ENCODE assay signal across 8 cellular contexts in the genomic region with DNA sequence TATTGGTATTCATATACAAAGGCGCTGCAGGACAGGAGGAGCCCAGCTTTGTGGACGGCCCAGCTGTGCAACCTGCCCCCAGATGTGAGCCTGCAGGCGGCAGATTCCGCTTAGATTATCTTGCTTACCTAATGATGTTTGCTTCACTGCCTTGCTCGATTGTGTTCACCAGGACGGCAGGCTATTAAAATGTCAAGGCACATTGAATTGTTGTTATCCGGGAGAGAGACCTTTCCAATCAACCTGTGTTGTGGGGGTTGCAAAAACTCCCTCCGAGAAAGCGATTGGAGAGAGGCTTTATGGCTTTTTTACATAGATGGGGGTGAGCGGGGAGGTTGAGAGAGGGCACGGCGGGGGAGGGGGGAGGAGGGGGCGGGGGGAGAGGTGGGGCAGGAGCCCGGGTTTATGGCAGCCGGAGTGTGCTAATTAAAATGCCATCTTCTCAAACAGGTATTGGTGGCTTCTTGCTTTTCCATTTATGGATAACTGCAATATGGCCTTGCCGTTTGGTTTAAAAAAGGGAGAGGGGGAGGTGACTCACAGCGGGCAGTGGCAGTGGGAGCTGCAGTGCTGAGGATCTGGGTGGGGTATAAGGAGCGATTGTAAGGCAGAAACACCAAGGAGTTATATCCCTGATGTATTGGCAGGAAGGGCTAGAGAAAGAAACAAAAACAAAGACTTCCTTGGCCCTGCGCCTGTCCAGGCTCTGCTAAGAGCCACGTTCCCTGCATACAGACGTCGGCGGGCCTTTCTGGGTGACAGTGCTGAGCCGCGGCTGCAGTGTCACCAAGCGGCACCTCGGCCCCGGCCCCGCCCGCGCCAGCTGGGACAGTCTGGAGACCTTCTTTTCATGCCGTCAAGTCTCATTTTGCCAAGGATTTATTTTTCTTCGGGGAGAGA.
DNase-seq lines count a peak whose midpoint lies in the region; ATAC-seq, FAIRE-seq and TF ChIP-seq lines count a peak whose summit lies in the region.

No MANE protein-coding gene starts in this region.

- H3K9me3 Mint-ChIP-seq in activated naive CD4-positive, alpha-beta T cell treated with anti-CD3 and anti-CD28 coated beads for 36 hours = no peaks in the 10 kb centered on the region
- H3K9me3 Mint-ChIP-seq in neural crest cell = no peaks in the 10 kb centered on the region

- H3K36me3 Mint-ChIP-seq in activated naive CD4-positive, alpha-beta T cell treated with anti-CD3 and anti-CD28 coated beads for 36 hours (ENCODE audit: low read depth) = peaks cover 7% of the 10 kb centered on the region
- H3K36me3 Mint-ChIP-seq in neural crest cell (ENCODE audit: low read depth) = no peaks in the 10 kb centered on the region

- peak overlapping the region; percentile 92 for H3K4me3 Mint-ChIP-seq in activated naive CD4-positive, alpha-beta T cell treated with anti-CD3 and anti-CD28 coated beads for 36 hours
- H3K4me3 Mint-ChIP-seq in neural crest cell = peak overlapping the region; percentile 86

- no peak for TF ChIP-seq POLR2A in Peyer's patch (IDR thresholded peaks at IDR 0.05)

- intact Hi-C loops in activated naive CD4-positive, alpha-beta T cell treated with anti-CD3 and anti-CD28 coated beads for 36 hours (cut with micrococcal nuclease) = loop anchor here (1.0 to 5.0 kb wide), 8 partner anchors 8 to 1181 kb away; a partner anchor contains a TSS

- H3K4me1 ChIP-seq in Peyer's patch (peaks cover 0 to 10% (median 0%) of the 10 kb centered on the region in 4 donors), thoracic aorta (ENCODE audit: control insufficient read depth in 1 of 2, low read depth in 2 of 2) (peaks cover 2 to 13% of the 10 kb centered on the region in 2 donors)

- H3K36me3 ChIP-seq in Peyer's patch = no peaks in the 10 kb centered on the region
- H3K36me3 ChIP-seq in thoracic aorta = no peaks in the 10 kb centered on the region

- no peaks in the 10 kb centered on the region for H3K9me3 ChIP-seq in Peyer's patch
- no peaks in the 10 kb centered on the region for H3K9me3 ChIP-seq in thoracic aorta

- peak overlapping the region; percentile 12 to 73 (median 70) for H3K27ac ChIP-seq in Peyer's patch
- H3K27ac ChIP-seq in thoracic aorta = peak overlapping the region; percentile 93 to 95

- H3K4me3 ChIP-seq in Peyer's patch = peak overlapping the region; percentile 46 to 62 (median 58)
- peak overlapping the region; percentile 82 for H3K4me3 ChIP-seq in thoracic aorta

- no peak for TF ChIP-seq CTCF in Peyer's patch (IDR thresholded peaks at IDR 0.05)
- TF ChIP-seq CTCF in neural crest cell (conservative IDR thresholded peaks at IDR 0.05) = no peak
- TF ChIP-seq CTCF in thoracic aorta (IDR thresholded peaks at IDR 0.05) = no peak

- no peak for FAIRE-seq in frontal cortex (lab: Jason Lieb, UNC)

- H3K27me3 ChIP-seq in Peyer's patch = no peaks in the 10 kb centered on the region
- no peaks in the 10 kb centered on the region for H3K27me3 ChIP-seq in thoracic aorta (replicated peaks; ENCODE audit: insufficient read depth)

- ATAC-seq in GM21381 (IDR thresholded peaks at IDR 0.05; ENCODE audit: unreplicated experiment) (peak; percentile 67), thoracic aorta (ENCODE audit: insufficient number of reproducible peaks, low FRiP score, low read depth) (peak; percentile 64)

- H3K27ac Mint-ChIP-seq in activated naive CD4-positive, alpha-beta T cell treated with anti-CD3 and anti-CD28 coated beads for 36 hours = peak overlapping the region; percentile 97
- peak overlapping the region; percentile 99 for H3K27ac Mint-ChIP-seq in neural crest cell (ENCODE audit: unreplicated experiment)

- CTCF ChIA-PET in activated naive CD4-positive, alpha-beta T cell treated with anti-CD3 and anti-CD28 coated beads for 36 hours (lab: Charles Lee) = interaction anchor here (1.5 kb wide), 1 partner anchor 100 kb away, joined by 3 read pairs; no protein-coding TSS in a partner anchor

- DNase-seq in D341Med (ENCODE audit: low spot score) (peak; percentile 59), HT-29 (ENCODE audit: low spot score) (peak; percentile 68), Peyer's patch (peak; percentile 59 to 77 (median 65)), frontal cortex (ENCODE audit: low spot score in 2 of 2) (peak; percentile 51 to 59), neural crest cell (ENCODE audit: low read depth, low spot score) (peak; percentile 36), thoracic aorta (ENCODE audit: low spot score) (no peak)
- DNase-seq in activated naive CD4-positive, alpha-beta T cell treated with anti-CD3 and anti-CD28 coated beads for 36 hours = peak; percentile 75

- no peaks in the 10 kb centered on the region for H3K27me3 Mint-ChIP-seq in activated naive CD4-positive, alpha-beta T cell treated with anti-CD3 and anti-CD28 coated beads for 36 hours (ENCODE audit: low read depth)
- no peaks in the 10 kb centered on the region for H3K27me3 Mint-ChIP-seq in neural crest cell (ENCODE audit: low read depth)

- H3K4me1 Mint-ChIP-seq in activated naive CD4-positive, alpha-beta T cell treated with anti-CD3 and anti-CD28 coated beads for 36 hours (ENCODE audit: low read depth) = peaks cover 14% of the 10 kb centered on the region
- H3K4me1 Mint-ChIP-seq in neural crest cell = peaks cover 30% of the 10 kb centered on the region
